ENCODE assay signal across 12 cellular contexts in genomic region chr6:140636237-140636636, GRCh38.
DNase-seq lines count a peak whose midpoint lies in the region; ATAC-seq, FAIRE-seq and TF ChIP-seq lines count a peak whose summit lies in the region.
"Had no signal": no experiment of that assay in that cellular context is flagged by ENCODE, and none has a peak within 500 bp of the region (broad histone marks: within the 10 kb centered on the region; RNA-seq: fewer than 3 reads in every experiment).

No MANE protein-coding gene starts in this region.

- ATAC-seq in HG03025 (IDR thresholded peaks at IDR 0.05; ENCODE audit: low FRiP score, unreplicated experiment) (peak; percentile 61), left lung (no peak), upper lobe of left lung (ENCODE audit: low FRiP score in 2 of 2) (no peak)
- ATAC-seq: left colon, PC-3 had no signal

- intact Hi-C loops in left ventricle myocardium inferior (cut with micrococcal nuclease) (no loop called here), left lung (cut with DNase I) (no loop called here)

- no peak for DNase-seq in right atrium auricular region (ENCODE audit: low spot score)
- no peak for DNase-seq in left ventricle myocardium inferior
- DNase-seq in SHP77 treated with DMSO at 0.1 percent for 48 hours (lab: John Stamatoyannopoulos, UW), result peak; percentile 41
- DNase-seq in left lung, result no peak
- no peak for DNase-seq in H54 (ENCODE audit: insufficient read length, low spot score)
- no peak for DNase-seq in upper lobe of left lung
- DNase-seq in activated CD4-positive, CD25-positive, alpha-beta regulatory T cell (lab: John Stamatoyannopoulos, UW), result no peak
- DNase-seq: cerebellar nuclear complex; left colon; PC-3; stimulated activated CD4-positive, alpha-beta T cell treated with anti-CD3 and anti-CD28 coated beads, Interleukin-2, amount 100 ng/mL, for 48 hours had no signal

- no peak for TF ChIP-seq POLR2A in H54 (IDR thresholded peaks at IDR 0.05; ENCODE audit: low read depth, low read length)
- TF ChIP-seq POLR2A in upper lobe of left lung (IDR thresholded peaks at IDR 0.05), result no peak

- WGBS in upper lobe of left lung, 2 donors, result 79 to 86% methylated on average over 8 of the region's 8 CpGs

- peak overlapping the region in 1 of 2 donors; percentile 33 for H3K4me3 ChIP-seq in right atrium auricular region
- no peak overlapping the region for H3K4me3 ChIP-seq in left ventricle myocardium inferior
- no peak overlapping the region for H3K4me3 ChIP-seq in left lung
- H3K4me3 ChIP-seq in upper lobe of left lung, result no peak overlapping the region

- H3K27me3 ChIP-seq in right atrium auricular region (no peaks in the 10 kb centered on the region), left ventricle myocardium inferior (ENCODE audit: low read depth) (no peaks in the 10 kb centered on the region), left lung (no peaks in the 10 kb centered on the region), upper lobe of left lung (no peaks in the 10 kb centered on the region)

- H3K9me3 ChIP-seq in right atrium auricular region (no peaks in the 10 kb centered on the region), left ventricle myocardium inferior (replicated peaks) (no peaks in the 10 kb centered on the region), left lung (no peaks in the 10 kb centered on the region), upper lobe of left lung (no peaks in the 10 kb centered on the region)

- FAIRE-seq in H54 (lab: Jason Lieb, UNC), result no peak

- no peaks in the 10 kb centered on the region for H3K4me1 ChIP-seq in right atrium auricular region
- H3K4me1 ChIP-seq in left ventricle myocardium inferior, result no peaks in the 10 kb centered on the region
- H3K4me1 ChIP-seq in left lung, result no peaks in the 10 kb centered on the region
- no peaks in the 10 kb centered on the region for H3K4me1 ChIP-seq in upper lobe of left lung

- no peak for TF ChIP-seq CTCF in right atrium auricular region (IDR thresholded peaks at IDR 0.05)
- no peak for TF ChIP-seq CTCF in left ventricle myocardium inferior (IDR thresholded peaks at IDR 0.05; ENCODE audit: borderline replicate concordance)
- TF ChIP-seq CTCF in left lung (IDR thresholded peaks at IDR 0.05), result no peak
- no peak for TF ChIP-seq CTCF in upper lobe of left lung (IDR thresholded peaks at IDR 0.05)

- no peak for TF ChIP-seq EP300 in upper lobe of left lung (IDR thresholded peaks at IDR 0.05)

- no peaks in the 10 kb centered on the region for H3K36me3 ChIP-seq in right atrium auricular region
- H3K36me3 ChIP-seq in left ventricle myocardium inferior, result no peaks in the 10 kb centered on the region
- no peaks in the 10 kb centered on the region for H3K36me3 ChIP-seq in left lung
- H3K36me3 ChIP-seq in upper lobe of left lung, result no peaks in the 10 kb centered on the region

- H3K27ac ChIP-seq in right atrium auricular region (peak overlapping the region; percentile 41 to 68), left ventricle myocardium inferior (replicated peaks) (no peak overlapping the region), left lung (no peak overlapping the region), upper lobe of left lung (no peak overlapping the region)

Comparison
In these comparisons a context has a peak if more than half of its experiments do, and no peak if none do; other contexts are left out.
1. H3K27ac ChIP-seq: peak in right atrium auricular region (2 of 2); none in left ventricle myocardium inferior (single experiment), left lung (0 of 2) and upper lobe of left lung (0 of 4).